27 cellular contexts compared by ENCODE assay signal in genomic region chr4:14987054-14987453, GRCh38. TPM values are rescaled to one million over a fixed set of nuclear protein-coding genes. Genes with fewer than 3 reads are reported as not detected.
A peak's percentile ranks its signal among the peaks of the same experiment; 100 is the strongest.
DNase-seq lines count a peak whose midpoint lies in the region; ATAC-seq, FAIRE-seq and TF ChIP-seq lines count a peak whose summit lies in the region.
"Had no signal": no experiment of that assay in that cellular context is flagged by ENCODE, and none has a peak within 500 bp of the region (broad histone marks: within the 10 kb centered on the region; RNA-seq: fewer than 3 reads in every experiment).

No MANE protein-coding gene starts in this region.

- H3K79me2 ChIP-seq in GM23338 (replicated peaks; ENCODE audit: insufficient read depth): no peaks in the 10 kb centered on the region
- no peaks in the 10 kb centered on the region for H3K79me2 ChIP-seq in H1 (ENCODE audit: control insufficient read depth in 1 of 2, insufficient read depth in 2 of 2, low read length in 2 of 2)

- H3F3A ChIP-seq in GM23338 (replicated peaks; ENCODE audit: low read depth): no peaks in the 10 kb centered on the region

- no peak for TF ChIP-seq EP300 in H1 (IDR thresholded peaks at IDR 0.05; ENCODE audit: borderline replicate concordance in 1 of 2, low read depth in 2 of 2, low read length in 2 of 2)

- H3K9me2 ChIP-seq in GM23338 (ENCODE audit: insufficient read depth): no peaks in the 10 kb centered on the region

- TF ChIP-seq POLR2A in H1 (IDR thresholded peaks at IDR 0.05; ENCODE audit: control extremely low read depth in 1 of 2, low read depth in 2 of 2, low read length in 2 of 2): no peak

- no peak overlapping the region for H2BK5ac ChIP-seq in H1 (ENCODE audit: low read depth, low read length)

- H3K4me1 ChIP-seq in GM23338 (ENCODE audit: insufficient read depth) (no peaks in the 10 kb centered on the region; the same call in 1 of the 2 replicates), H1 (replicated peaks in 1 of 4; ENCODE audit: control insufficient read depth in 3 of 4, insufficient read depth in 4 of 4, low read length in 3 of 4) (peaks cover 0 to 4% (median 1%) of the 10 kb centered on the region in 4 experiments; a peak in 2 of 7 replicates), aorta (ENCODE audit: control insufficient read depth in 1 of 2, insufficient read depth in 2 of 2, low read length in 2 of 2) (no peaks in the 10 kb centered on the region)
- H3K4me1 ChIP-seq in CD4-positive, alpha-beta memory T cell (ENCODE audit: insufficient read depth, low read length): no peaks in the 10 kb centered on the region
- H3K4me1 ChIP-seq: A549; BLaER1 treated with 17β-estradiol and CSF1 and Interleukin-3, amounts not matched to agents 10 nM and 100 nM had no signal

- H3K9ac ChIP-seq in H1 (replicated peaks in 1 of 4; ENCODE audit: extremely low read depth in 1 of 4, low read depth in 3 of 4, low read length in 3 of 4): no peak overlapping the region
- H3K9ac ChIP-seq: BLaER1 treated with 17β-estradiol and CSF1 and Interleukin-3, amounts not matched to agents 10 nM and 100 nM had no signal

- H3K4me3 ChIP-seq in GM23338 (no peak overlapping the region), H1 (ENCODE audit: extremely low read depth in 1 of 4, insufficient read depth in 2 of 4, low read depth in 3 of 4, low read length in 4 of 4) (no peak overlapping the region), aorta (ENCODE audit: low read length in 2 of 2) (no peak overlapping the region)
- H3K4me3 ChIP-seq in CD4-positive, alpha-beta memory T cell (ENCODE audit: low read length in 2 of 2): no peak overlapping the region
- H3K4me3 ChIP-seq: A549; BLaER1 treated with 17β-estradiol and CSF1 and Interleukin-3, amounts not matched to agents 10 nM and 100 nM; GM12878 had no signal

- H3K9me3 Mint-ChIP-seq in GM23338: no peaks in the 10 kb centered on the region
- H3K9me3 Mint-ChIP-seq in WTC11: peaks cover 4% of the 10 kb centered on the region
- peaks cover 0 to 2% (median 0%) of the 10 kb centered on the region in 8 donors for H3K9me3 Mint-ChIP-seq in CD4-positive, alpha-beta memory T cell
- H3K9me3 Mint-ChIP-seq: CD4-positive, alpha-beta T cell; CD8-positive, alpha-beta memory T cell had no signal

- 48% methylated on average over 2 of the region's 2 CpGs; no CpG with 5 or more reads in 1 of the 2 experiments for WGBS in H1 (ENCODE audit: extremely low coverage in 1 of 2, insufficient coverage in 1 of 2, insufficient read length in 1 of 2, insufficient replicate concordance in 2 of 2, low coverage in 1 of 2, low lambda C conversion rate in 2 of 2, missing lambda C conversion rate in 1 of 2), 2 experiments
- 54 to 62% methylated on average over 2 of the region's 2 CpGs for WGBS in aorta, 2 donors

- no peak overlapping the region for H2BK12ac ChIP-seq in H1 (ENCODE audit: low read depth, low read length)

- no peak overlapping the region for H2BK15ac ChIP-seq in H1 (ENCODE audit: low read length)

- H3K27ac ChIP-seq in GM23338 (ENCODE audit: low read depth) (no peak overlapping the region), H1 (ENCODE audit: low read depth, low read length) (no peak overlapping the region), aorta (ENCODE audit: low read depth in 1 of 2, low read length in 2 of 2) (no peak overlapping the region)
- no peak overlapping the region for H3K27ac ChIP-seq in CD4-positive, alpha-beta memory T cell (ENCODE audit: low read depth, low read length)
- H3K27ac ChIP-seq: 22Rv1; A549; BLaER1 treated with 17β-estradiol and CSF1 and Interleukin-3, amounts not matched to agents 10 nM and 100 nM; C4-2B had no signal

- DNase-seq in GM23338 (ENCODE audit: low spot score) (peak; percentile 19), WTC11 (ENCODE audit: low spot score) (no peak), H1 (ENCODE audit: low read depth in 1 of 2, low spot score in 2 of 2) (no peak), iPS-NIHi7 (ENCODE audit: extremely low spot score) (peak; percentile 20), aorta (no peak)
- DNase-seq in CD4-positive, alpha-beta memory T cell: no peak
- DNase-seq in stimulated activated CD4-positive, alpha-beta T cell treated with anti-CD3 and anti-CD28 coated beads, Interleukin-2, amount 100 ng/mL, for 24 hours: no peak
- DNase-seq: AML-193; CD4-positive, alpha-beta T cell; CD8-positive, alpha-beta memory T cell; COR-L47; DMS 273 treated with DMSO at 0.1 percent for 48 hours; DMS153; DMS53; DMS79; DND-41; EL; GDM1 had no signal

- no peak for TF ChIP-seq CTCF in GM23338 (conservative IDR thresholded peaks at IDR 0.05; ENCODE audit: low read depth in 2 of 2)
- no peak for TF ChIP-seq CTCF in WTC11 (IDR thresholded peaks at IDR 0.05)
- no peak for TF ChIP-seq CTCF in H1 (IDR thresholded peaks at IDR 0.05; ENCODE audit: control extremely low read depth in 1 of 3, insufficient read depth in 1 of 3, low read depth in 1 of 3, low read length in 3 of 3)

- H3K79me1 ChIP-seq in H1 (ENCODE audit: low read depth, low read length): no peaks in the 10 kb centered on the region

- TF ChIP-seq RAD21 in H1 (IDR thresholded peaks at IDR 0.05 in 1 of 2, conservative IDR thresholded peaks at IDR 0.05 in 1 of 2; ENCODE audit: low read depth in 2 of 2, low read length in 2 of 2): no peak

- no peak overlapping the region for H4K91ac ChIP-seq in H1 (replicated peaks; ENCODE audit: insufficient read length, low read length)

- H3K27ac Mint-ChIP-seq in GM23338: no peak overlapping the region
- no peak overlapping the region for H3K27ac Mint-ChIP-seq in WTC11
- no peak overlapping the region for H3K27ac Mint-ChIP-seq in CD4-positive, alpha-beta memory T cell
- H3K27ac Mint-ChIP-seq: B cell; CD4-positive, alpha-beta T cell; CD8-positive, alpha-beta memory T cell had no signal

- H3K36me3 ChIP-seq in GM23338 (ENCODE audit: insufficient read depth): no peaks in the 10 kb centered on the region
- H3K36me3 ChIP-seq in H1 (ENCODE audit: control insufficient read depth in 2 of 4, insufficient read depth in 4 of 4, low read length in 3 of 4): no peaks in the 10 kb centered on the region
- no peaks in the 10 kb centered on the region for H3K36me3 ChIP-seq in CD4-positive, alpha-beta memory T cell (ENCODE audit: insufficient read depth, low read length)
- H3K36me3 ChIP-seq in aorta (ENCODE audit: control insufficient read depth in 1 of 2, insufficient read depth in 2 of 2, low read length in 1 of 2): no peaks in the 10 kb centered on the region
- H3K36me3 ChIP-seq: BLaER1 treated with 17β-estradiol and CSF1 and Interleukin-3, amounts not matched to agents 10 nM and 100 nM had no signal

- intact Hi-C loops in CD4-positive, alpha-beta memory T cell (cut with micrococcal nuclease): no loop called here
- intact Hi-C loops in aorta (cut with DNase I): no loop called here

- no peak overlapping the region for H3K23ac ChIP-seq in H1 (ENCODE audit: insufficient read length)

- CTCF ChIA-PET in WTC11 (lab: Charles Lee) (interaction anchor here (0.8 kb wide), 1 partner anchor 149 kb away, joined by 3 read pairs; no protein-coding TSS in a partner anchor), H1 (lab: Charles Lee; ENCODE audit: partially characterized antibody) (interaction anchor here (1.1 to 2.3 kb wide), 3 partner anchors 10 to 251 kb away, joined by 3 to 6 read pairs (median 4); no protein-coding TSS in a partner anchor)
- CTCF ChIA-PET in CD4-positive, alpha-beta memory T cell (lab: Charles Lee; ENCODE audit: partially characterized antibody): interaction anchor here (2.0 kb wide), 1 partner anchor 14 kb away, joined by 5 read pairs; no protein-coding TSS in a partner anchor

- H3K23me2 ChIP-seq in H1 (ENCODE audit: low read depth, low read length): no peaks in the 10 kb centered on the region

- H4K8ac ChIP-seq in H1 (ENCODE audit: extremely low read depth, insufficient read depth, low read length): no peak overlapping the region

- POLR2A ChIA-PET in WTC11 (lab: Charles Lee) (interaction anchor here (1.2 kb wide), 1 partner anchor 14 kb away, joined by 3 read pairs; no protein-coding TSS in a partner anchor), H1 (lab: Charles Lee; ENCODE audit: partially characterized antibody) (no interaction called here)
- POLR2A ChIA-PET in CD4-positive, alpha-beta memory T cell (lab: Charles Lee; ENCODE audit: partially characterized antibody): interaction anchor here (1.0 kb wide), 1 partner anchor 14 kb away, joined by 3 read pairs; no protein-coding TSS in a partner anchor

- H3K18ac ChIP-seq in H1 (ENCODE audit: extremely low read depth, low read length): no peak overlapping the region

- FAIRE-seq in H1 (lab: Jason Lieb, UNC): peak; percentile 24
- FAIRE-seq: A549, GM12878, GM12892, GM18507 had no signal

- ATAC-seq in GM23338 (peak; percentile 80), WTC11 (peak; percentile 84), aorta (ENCODE audit: low FRiP score) (no peak)
- ATAC-seq: A549, GM12878 had no signal

- no peaks in the 10 kb centered on the region for H3K27me3 ChIP-seq in GM23338 (ENCODE audit: insufficient read depth)
- H3K27me3 ChIP-seq in H1 (replicated peaks in 1 of 4; ENCODE audit: control insufficient read depth in 3 of 4, extremely low read depth in 1 of 4, insufficient read depth in 3 of 4, low read length in 3 of 4): no peaks in the 10 kb centered on the region
- no peaks in the 10 kb centered on the region for H3K27me3 ChIP-seq in CD4-positive, alpha-beta memory T cell (ENCODE audit: insufficient read depth, low read length)
- no peaks in the 10 kb centered on the region for H3K27me3 ChIP-seq in aorta (ENCODE audit: control insufficient read depth in 1 of 2, insufficient read depth in 2 of 2, low read length in 1 of 2)
- H3K27me3 ChIP-seq: BLaER1 treated with 17β-estradiol and CSF1 and Interleukin-3, amounts not matched to agents 10 nM and 100 nM had no signal

- H3K14ac ChIP-seq in H1 (ENCODE audit: insufficient read length): no peak overlapping the region

- H3K4me1 Mint-ChIP-seq in GM23338: peaks cover 9% of the 10 kb centered on the region
- H3K4me1 Mint-ChIP-seq in WTC11: peaks cover 11% of the 10 kb centered on the region
- H3K4me1 Mint-ChIP-seq in CD4-positive, alpha-beta memory T cell: no peaks in the 10 kb centered on the region
- H3K4me1 Mint-ChIP-seq: B cell; CD8-positive, alpha-beta memory T cell had no signal

- H2AK5ac ChIP-seq in H1 (ENCODE audit: low read depth, low read length): no peak overlapping the region

- no peak overlapping the region for H3K56ac ChIP-seq in H1 (replicated peaks; ENCODE audit: insufficient read length, low read depth, low read length)

- no peak overlapping the region for H2BK120ac ChIP-seq in H1 (replicated peaks; ENCODE audit: low read depth, low read length)

- H3K36me3 Mint-ChIP-seq in GM23338 (ENCODE audit: low read depth) (no peaks in the 10 kb centered on the region), WTC11 (no peaks in the 10 kb centered on the region)
- no peaks in the 10 kb centered on the region for H3K36me3 Mint-ChIP-seq in CD4-positive, alpha-beta memory T cell
- H3K36me3 Mint-ChIP-seq: CD8-positive, alpha-beta memory T cell had no signal

- H4K5ac ChIP-seq in H1 (ENCODE audit: insufficient read length, low read depth, low read length): no peak overlapping the region

- H4K20me1 ChIP-seq in GM23338 (replicated peaks; ENCODE audit: insufficient read depth) (no peaks in the 10 kb centered on the region), H1 (replicated peaks in 1 of 2; ENCODE audit: control insufficient read depth in 1 of 2, insufficient read depth in 2 of 2, low read length in 2 of 2) (no peaks in the 10 kb centered on the region)
- H4K20me1 ChIP-seq: BLaER1 treated with 17β-estradiol and CSF1 and Interleukin-3, amounts not matched to agents 10 nM and 100 nM had no signal

- no peak overlapping the region for H3K4me2 ChIP-seq in GM23338
- H3K4me2 ChIP-seq in H1 (ENCODE audit: insufficient read depth in 1 of 2, low read depth in 2 of 2, low read length in 2 of 2): peak overlapping the region in 1 of 2 experiments; percentile 33; a peak in 2 of 4 replicates
- H3K4me2 ChIP-seq: A549; BLaER1 treated with 17β-estradiol and CSF1 and Interleukin-3, amounts not matched to agents 10 nM and 100 nM had no signal

- H2BK20ac ChIP-seq in H1 (ENCODE audit: low read length): no peak overlapping the region

- H3K4me3 Mint-ChIP-seq in GM23338: no peak overlapping the region
- no peak overlapping the region for H3K4me3 Mint-ChIP-seq in WTC11
- no peak overlapping the region for H3K4me3 Mint-ChIP-seq in CD4-positive, alpha-beta memory T cell
- H3K4me3 Mint-ChIP-seq: B cell; CD4-positive, alpha-beta T cell; CD8-positive, alpha-beta memory T cell had no signal

- no peak overlapping the region for H2AFZ ChIP-seq in GM23338
- H2AFZ ChIP-seq in H1 (ENCODE audit: low read length): no peak overlapping the region

- H3K27me3 Mint-ChIP-seq in GM23338 (ENCODE audit: insufficient read depth, low read depth, poor library complexity) (no peaks in the 10 kb centered on the region), WTC11 (ENCODE audit: low read depth) (peaks cover 30% of the 10 kb centered on the region)
- H3K27me3 Mint-ChIP-seq in CD4-positive, alpha-beta memory T cell: peaks cover 6 to 9% of the 10 kb centered on the region in 2 donors

- no peaks in the 10 kb centered on the region for H3K9me3 ChIP-seq in H1 (ENCODE audit: insufficient read depth in 2 of 2, low read depth in 1 of 2, low read length in 1 of 2)
- H3K9me3 ChIP-seq in CD4-positive, alpha-beta memory T cell (ENCODE audit: control insufficient read depth in 1 of 2, low read length in 2 of 2): no peaks in the 10 kb centered on the region
- H3K9me3 ChIP-seq in aorta (ENCODE audit: control insufficient read depth, low read length): no peaks in the 10 kb centered on the region
- H3K9me3 ChIP-seq: A549; BLaER1 treated with 17β-estradiol and CSF1 and Interleukin-3, amounts not matched to agents 10 nM and 100 nM had no signal

- H3K4ac ChIP-seq in H1 (replicated peaks; ENCODE audit: insufficient read length, low read depth, low read length): no peak overlapping the region

RNA-seq across cellular contexts. Expression of gene CPEB2, which starts 15.2 kb away (rescaled TPM):
- 2.0 and 2.4 TPM in 2 replicates for total RNA-seq in GM23338 (2014; rRNA removed; shearing (Covaris generic))
- polyA plus RNA-seq in GM23338 (2016; fragmentation: Nextera tagmentation; extraction: Ambion mirVana): 0.54 and 0.66 TPM in 2 replicates
- total RNA-seq in WTC11 (2021): 2.5 to 3.3 TPM (median 2.8 TPM) in 3 replicates
- 1.9 and 2.0 TPM in 2 replicates for total RNA-seq in H1 (2021; fragmentation: NEBNext Ultra II Directional; extraction: Animal tissue kit (Norgen Biotek cat#: 25700))
- 0.31 and 0.39 TPM in 2 replicates for polyA plus RNA-seq in H1 (2011; rRNA removed)
- polyA plus RNA-seq in H1 (2011; cell fraction: cytosol; rRNA removed): 0.61 TPM
- 0.63 TPM for polyA plus RNA-seq in H1 (2011; cell fraction: nucleus; rRNA removed)
- 0.73 to 1.2 TPM (median 0.79 TPM) in 4 replicates for polyA plus RNA-seq in H1 (2012, experiment 1 of 2)
- polyA plus RNA-seq in H1 (2012, experiment 2 of 2): 0.07 TPM
- 0.51 TPM for polyA plus RNA-seq in H1 (2013, experiment 1 of 2)
- polyA plus RNA-seq in H1 (2013, experiment 2 of 2): 0.63 TPM
- 1.1 and 1.3 TPM in 2 replicates for polyA minus RNA-seq in H1 (2011; rRNA and poly(A)+ RNA removed)
- polyA minus RNA-seq in H1 (2011; cell fraction: cytosol; rRNA and poly(A)+ RNA removed): 1.5 TPM
- 2.6 TPM for polyA minus RNA-seq in H1 (2011; cell fraction: nucleus; rRNA and poly(A)+ RNA removed)
- 10 to 100 TPM; 15.7 to 16.9 TPM for total RNA-seq in CD4-positive, alpha-beta memory T cell
- polyA plus RNA-seq in CD4-positive, alpha-beta memory T cell: 1 to 10 TPM in 1 of 2 donors, under 1 TPM in 1; 0.71 to 2.3 TPM
- total RNA-seq in aorta: 10 to 100 TPM; 28.0 to 57.0 TPM
- 10 to 100 TPM in 1 of 2 donors, 1 to 10 TPM in 1; 5.8 to 11.4 TPM for polyA plus RNA-seq in aorta
- total RNA-seq: G401 had no signal

Comparison
In these comparisons a context has a peak if more than half of its experiments do, and no peak if none do; other contexts are left out.
1. DNase-seq: peak in GM23338 (single experiment) and iPS-NIHi7 (single experiment); none in WTC11 (single experiment), H1 (0 of 2), CD4-positive, alpha-beta memory T cell (0 of 5), aorta (0 of 2) and stimulated activated CD4-positive, alpha-beta T cell treated with anti-CD3 and anti-CD28 coated beads, Interleukin-2, amount 100 ng/mL, for 24 hours (0 of 2).